Comparison of ENCODE assay signal across 15 cellular contexts in the genomic region with DNA sequence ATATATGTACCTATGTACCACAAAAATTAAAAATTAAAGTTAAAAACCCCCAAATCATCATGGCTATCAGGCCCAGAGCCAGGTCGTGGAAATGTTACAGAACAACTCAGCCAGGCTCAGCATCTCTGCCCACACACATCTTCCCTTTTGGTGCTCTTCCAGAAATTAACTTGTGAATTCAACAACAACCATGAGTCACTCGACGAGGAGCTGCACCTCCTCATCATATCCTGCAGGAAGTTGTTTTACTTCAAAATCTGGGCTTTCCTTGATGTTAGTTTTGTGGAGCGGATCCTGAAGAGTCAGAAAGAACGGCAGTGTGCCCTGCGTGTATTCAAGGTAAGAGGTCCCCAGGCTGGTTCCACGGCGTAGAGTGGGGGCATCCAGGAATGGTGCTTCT. TPM values are rescaled to one million over a fixed set of nuclear protein-coding genes. Genes with fewer than 3 reads are reported as not detected.
A peak's percentile ranks its signal among the peaks of the same experiment; 100 is the strongest.
DNase-seq lines count a peak whose midpoint lies in the region; TF ChIP-seq lines count a peak whose summit lies in the region.
"Had no signal": no experiment of that assay in that cellular context is flagged by ENCODE, and none has a peak within 500 bp of the region (broad histone marks: within the 10 kb centered on the region; RNA-seq: fewer than 3 reads in every experiment).

No MANE protein-coding gene starts in this region.

- peak overlapping the region; percentile 3; the same call in 1 of the 2 replicates for H3K27ac Mint-ChIP-seq in HFFc6
- H3K27ac Mint-ChIP-seq in activated T-cell treated with anti-CD3 and anti-CD28 coated beads, Interleukin-2, amount 50 U/mL, for 24 hours, result no peak overlapping the region
- H3K27ac Mint-ChIP-seq: memory B cell had no signal

- H3K36me3 Mint-ChIP-seq in HFFc6 (ENCODE audit: low read depth), result no peaks in the 10 kb centered on the region
- no peaks in the 10 kb centered on the region for H3K36me3 Mint-ChIP-seq in activated T-cell treated with anti-CD3 and anti-CD28 coated beads, Interleukin-2, amount 50 U/mL, for 24 hours (ENCODE audit: low read depth)

- no peaks in the 10 kb centered on the region for H3F3A ChIP-seq in MM.1S (ENCODE audit: insufficient read depth, low read length)

- intact Hi-C loops in A673 (cut with micrococcal nuclease; ENCODE audit: unreplicated experiment), result no loop called here

- H3K27me3 Mint-ChIP-seq in HFFc6 (ENCODE audit: insufficient read depth), result peaks cover 26% of the 10 kb centered on the region
- H3K27me3 Mint-ChIP-seq in activated T-cell treated with anti-CD3 and anti-CD28 coated beads, Interleukin-2, amount 50 U/mL, for 24 hours, result peaks cover 71% of the 10 kb centered on the region

- TF ChIP-seq CTCF in A673 (conservative IDR thresholded peaks at IDR 0.05; ENCODE audit: low read depth, low read length) (no peak), HFFc6 (IDR thresholded peaks at IDR 0.05) (peak; percentile 17; the same call in 1 of the 2 replicates), cardiac fibroblast (IDR thresholded peaks at IDR 0.05; ENCODE audit: low read depth, low read length) (peak; percentile 25), MM.1S (IDR thresholded peaks at IDR 0.05; ENCODE audit: low read length) (no peak)

- H3K4me1 Mint-ChIP-seq in HFFc6 (ENCODE audit: low read depth), result peaks cover 19% of the 10 kb centered on the region
- no peaks in the 10 kb centered on the region for H3K4me1 Mint-ChIP-seq in activated T-cell treated with anti-CD3 and anti-CD28 coated beads, Interleukin-2, amount 50 U/mL, for 24 hours (ENCODE audit: low read depth)
- H3K4me1 Mint-ChIP-seq: memory B cell had no signal

- no peaks in the 10 kb centered on the region for H4K20me1 ChIP-seq in MM.1S (ENCODE audit: insufficient read depth, low read length)

- no peak overlapping the region for H3K4me3 ChIP-seq in A673 (ENCODE audit: low read depth, low read length, poor library complexity, severe bottlenecking)
- H3K4me3 ChIP-seq in cardiac fibroblast (replicated peaks in 1 of 2; ENCODE audit: low read depth in 2 of 2, low read length in 2 of 2), result peak overlapping the region in 1 of 2 donors; percentile 42
- no peak overlapping the region for H3K4me3 ChIP-seq in MM.1S (ENCODE audit: low read length)
- H3K4me3 ChIP-seq: SJCRH30, upper lobe of right lung had no signal

- H3K36me3 ChIP-seq in A673 (ENCODE audit: insufficient read depth, low read length, poor library complexity, severe bottlenecking), result no peaks in the 10 kb centered on the region
- H3K36me3 ChIP-seq in MM.1S (replicated peaks; ENCODE audit: insufficient read depth, low read length), result no peaks in the 10 kb centered on the region
- H3K36me3 ChIP-seq: SJCRH30, upper lobe of right lung had no signal

- H3K4me1 ChIP-seq in A673 (ENCODE audit: insufficient read depth, low read length, poor library complexity, severe bottlenecking) (no peaks in the 10 kb centered on the region), MM.1S (ENCODE audit: low read length) (no peaks in the 10 kb centered on the region)
- H3K4me1 ChIP-seq: SJCRH30, upper lobe of right lung had no signal

- no TSS peak for BruUV-seq in A673 (replicated peaks; lab: Mats Ljungman, UMichigan)

- no peaks in the 10 kb centered on the region for H3K9me3 Mint-ChIP-seq in HFFc6
- peaks cover 24% of the 10 kb centered on the region for H3K9me3 Mint-ChIP-seq in activated T-cell treated with anti-CD3 and anti-CD28 coated beads, Interleukin-2, amount 50 U/mL, for 24 hours

- no peak overlapping the region for H3K27ac ChIP-seq in A673 (ENCODE audit: low read depth, low read length, poor library complexity, severe bottlenecking)
- H3K27ac ChIP-seq in MM.1S (ENCODE audit: low read length), result no peak overlapping the region
- H3K27ac ChIP-seq: SJCRH30, upper lobe of right lung, VCaP had no signal

- H3K4me3 Mint-ChIP-seq in HFFc6, result peak overlapping the region; percentile 15; the same call in 1 of the 2 replicates
- H3K4me3 Mint-ChIP-seq in activated T-cell treated with anti-CD3 and anti-CD28 coated beads, Interleukin-2, amount 50 U/mL, for 24 hours, result no peak overlapping the region
- H3K4me3 Mint-ChIP-seq: memory B cell had no signal

- H3K79me2 ChIP-seq in MM.1S (ENCODE audit: low read length), result no peaks in the 10 kb centered on the region

- no peaks in the 10 kb centered on the region for H3K9me3 ChIP-seq in A673 (ENCODE audit: low read depth, low read length, poor library complexity, severe bottlenecking)
- no peaks in the 10 kb centered on the region for H3K9me3 ChIP-seq in MM.1S (replicated peaks; ENCODE audit: insufficient read depth, low read length)
- H3K9me3 ChIP-seq: SJCRH30, upper lobe of right lung had no signal

- CTCF ChIA-PET in A673 (lab: Charles Lee), result interaction anchor here (0.7 kb wide), 1 partner anchor 127 kb away, joined by 3 read pairs; no protein-coding TSS in a partner anchor

- H3K27me3 ChIP-seq in A673 (replicated peaks; ENCODE audit: insufficient read depth, low read depth, low read length, poor library complexity) (peaks cover 80% of the 10 kb centered on the region), MM.1S (replicated peaks; ENCODE audit: insufficient read depth, low read length) (no peaks in the 10 kb centered on the region)
- H3K27me3 ChIP-seq: SJCRH30 had no signal

- H3K9me2 ChIP-seq in MM.1S (replicated peaks; ENCODE audit: insufficient read depth, low read length), result no peaks in the 10 kb centered on the region

- no peak overlapping the region for H3K4me2 ChIP-seq in MM.1S (ENCODE audit: low read depth, low read length)

- DNase-seq in A673 (ENCODE audit: low spot score), result peak; percentile 16
- DNase-seq in HFFc6, result peak; percentile 60
- peak; percentile 78 to 90 for DNase-seq in cardiac fibroblast (ENCODE audit: low read depth in 2 of 2)
- peak; percentile 12 for DNase-seq in inferior parietal cortex (ENCODE audit: extremely low spot score)
- DNase-seq in activated CD4-positive, alpha-beta T cell treated with anti-CD3 and anti-CD28 coated beads for 1 hour, result no peak
- no peak for DNase-seq in MM.1S
- DNase-seq in SHP77 (lab: John Stamatoyannopoulos, UW), result no peak
- DNase-seq in activated T-cell treated with anti-CD3 and anti-CD28 coated beads, Interleukin-2, amount 50 U/mL, for 24 hours, result no peak
- DNase-seq: DMS153, NCI-H524 treated with DMSO at 0.1 percent for 48 hours, SJCRH30, upper lobe of right lung had no signal

- no peak overlapping the region for H3K9ac ChIP-seq in MM.1S (ENCODE audit: low read length)

- no peak overlapping the region for H2AFZ ChIP-seq in MM.1S (ENCODE audit: low read length)

- POLR2A ChIA-PET in A673 (lab: Charles Lee; ENCODE audit: low non-redundant PET), result no interaction called here

RNA-seq across cellular contexts. Expression of a gene that starts 10.6 kb away (rescaled TPM):
- total RNA-seq in A673 (2021), result not detected in 2 replicates
- total RNA-seq in HFFc6 (2021; fragmentation: NEBNext Ultra II Directional; extraction: Animal tissue kit (Norgen Biotek cat#: 25700)), result not detected
- total RNA-seq: osteocyte, SJCRH30 had no signal

RNA-seq across cellular contexts. Expression of a gene that starts 30.8 kb away (rescaled TPM):
- not detected in 2 replicates for total RNA-seq in A673 (2021)
- 1 to 10 TPM; 3.0 to 4.6 (median 3.7) TPM for total RNA-seq in HFFc6 (2021; fragmentation: NEBNext Ultra II Directional; extraction: Animal tissue kit (Norgen Biotek cat#: 25700))

RNA-seq across cellular contexts. Expression of a gene that starts 44.9 kb away (rescaled TPM):
- not detected in 2 replicates for total RNA-seq in A673 (2021)
- not detected for total RNA-seq in HFFc6 (2021; fragmentation: NEBNext Ultra II Directional; extraction: Animal tissue kit (Norgen Biotek cat#: 25700))
- total RNA-seq: osteocyte, SJCRH30, upper lobe of right lung had no signal

Comparison
In these comparisons a context has a peak if more than half of its experiments do, and no peak if none do; other contexts are left out.
1. DNase-seq: peak in A673 (single experiment), HFFc6 (single experiment), cardiac fibroblast (2 of 2) and inferior parietal cortex (single experiment); none in activated CD4-positive, alpha-beta T cell treated with anti-CD3 and anti-CD28 coated beads for 1 hour (single experiment), MM.1S (single experiment), SHP77 (0 of 2) and activated T-cell treated with anti-CD3 and anti-CD28 coated beads, Interleukin-2, amount 50 U/mL, for 24 hours (single experiment).
2. CTCF ChIP-seq: peak in HFFc6 (single experiment) and cardiac fibroblast (single experiment); none in A673 (single experiment) and MM.1S (single experiment).